ENCODE assay signal across 28 cellular contexts in genomic region chr22:23812378-23812777, GRCh38. TPM values are rescaled to one million over a fixed set of nuclear protein-coding genes. Genes with fewer than 3 reads are reported as not detected.
"Had no signal": no experiment of that assay in that cellular context is flagged by ENCODE, and none has a peak within 500 bp of the region (broad histone marks: within the 10 kb centered on the region; RNA-seq: fewer than 3 reads in every experiment).

No MANE protein-coding gene starts in this region.

- H3K27ac ChIP-seq: esophagus squamous epithelium, left lung, lower lobe of right lung, ovary, psoas muscle, skin epidermis, spleen, thoracic aorta, tibial nerve, upper lobe of right lung, uterus had no signal

- H3K36me3 ChIP-seq: ovary, uterus had no signal

- H3K4me3 ChIP-seq: esophagus squamous epithelium, heart right ventricle, left lung, lower lobe of right lung, mucosa of descending colon, ovary, psoas muscle, skin epidermis, spleen, thoracic aorta, tibial nerve, upper lobe of right lung, uterus had no signal

- H3K9me3 ChIP-seq: esophagus squamous epithelium, heart right ventricle, left lung, lower lobe of right lung, mucosa of descending colon, ovary, psoas muscle, spleen, thoracic aorta, tibial nerve, upper lobe of right lung, uterus had no signal

- ATAC-seq: effector memory CD8-positive, alpha-beta T cell; heart right ventricle; left cardiac atrium; left lung; lower lobe of right lung; mucosa of descending colon; naive thymus-derived CD8-positive, alpha-beta T cell; psoas muscle; right cardiac atrium; stimulated activated memory B cell treated with anti-CD40 and anti-IgM and Interleukin-4, amounts not matched to agents 10 μg/mL and 1 μg/mL and 100 μg/mL, for 72 hours; upper lobe of right lung had no signal

- FAIRE-seq: endometrium, islet of Langerhans had no signal

- H3K27me3 ChIP-seq: esophagus squamous epithelium, heart right ventricle, left lung, ovary, spleen, tibial nerve, upper lobe of right lung, uterus had no signal

- DNase-seq: cortex of kidney; effector memory CD8-positive, alpha-beta T cell; erythroblast; esophagus squamous epithelium; foreskin melanocyte; glutamatergic neuron; heart right ventricle; hippocampal formation; left cardiac atrium; left lung; naive thymus-derived CD8-positive, alpha-beta T cell; nephron progenitor cell; occipital lobe; ovary; psoas muscle; stimulated activated CD4-positive, alpha-beta T cell treated with anti-CD3 and anti-CD28 coated beads, Interleukin-4, amount 100 ng/mL, for 4 hours; upper lobe of right lung; uterus had no signal

- H3K4me1 ChIP-seq: esophagus squamous epithelium, left lung, lower lobe of right lung, psoas muscle, tibial nerve, upper lobe of right lung, uterus had no signal

RNA-seq across cellular contexts. Expression of gene DERL3, which starts 26.4 kb away (rescaled TPM):
- polyA plus RNA-seq: naive thymus-derived CD8-positive, alpha-beta T cell had no signal
